Comparison of ENCODE assay signal across 22 cellular contexts in genomic region chr1:30130106-30130505, GRCh38.
"Had no signal": no experiment of that assay in that cellular context is flagged by ENCODE, and none has a peak within 500 bp of the region (broad histone marks: within the 10 kb centered on the region; RNA-seq: fewer than 3 reads in every experiment).

No MANE protein-coding gene starts in this region.

- H3K9me3 ChIP-seq: mucosa of descending colon, right lobe of liver, thoracic aorta, vagina had no signal

- ATAC-seq: activated T-cell treated with anti-CD3 and anti-CD28 coated beads, Interleukin-2, amount 50 U/mL, for 72 hours; mucosa of descending colon; natural killer cell treated with Interleukin-12 subunit alpha and Interleukin-12 subunit beta and Interleukin-15 and Interleukin-18, amount 100 ng/mL, for 72 hours had no signal

- H3K27ac ChIP-seq: left ventricle myocardium inferior, right lobe of liver, thoracic aorta, vagina, VCaP had no signal

- H3K27me3 ChIP-seq: cardiac muscle cell, right lobe of liver, vagina had no signal

- H3K4me1 ChIP-seq: right lobe of liver, vagina had no signal

- FAIRE-seq: endothelial cell of umbilical vein, TTC549 had no signal

- H3K36me3 ChIP-seq: cardiac muscle cell, heart right ventricle, left ventricle myocardium inferior, right lobe of liver, thoracic aorta, vagina had no signal

- H3K4me3 ChIP-seq: cardiac muscle cell, left ventricle myocardium inferior, mucosa of descending colon, right lobe of liver, thoracic aorta, vagina had no signal

- DNase-seq: activated CD4-positive, alpha-beta T cell treated with anti-CD3 and anti-CD28 coated beads for 4 hours; activated CD4-positive, alpha-beta T cell treated with anti-CD3 and anti-CD28 coated beads, Interleukin-2, amount 50 U/mL, for 4 hours; activated naive CD4-positive, alpha-beta T cell treated with Interleukin-2 at 50 U/mL for 16 hours; activated T-cell treated with anti-CD3 and anti-CD28 coated beads for 4 hours; activated T-cell treated with anti-CD3 and anti-CD28 coated beads, Interleukin-2, amount 50 U/mL, for 72 hours; anterior cingulate cortex; cortex of kidney; heart right ventricle; kidney glomerular epithelial cell; left ventricle myocardium inferior; mucosa of descending colon; right lobe of liver; stimulated activated CD4-positive, alpha-beta T cell treated with anti-CD3 and anti-CD28 coated beads, Interleukin-12 subunit alpha, Interleukin-12 subunit beta, amount 100 ng/mL, for 4 hours; stimulated activated CD4-positive, alpha-beta T cell treated with anti-CD3 and anti-CD28 coated beads, Interleukin-4, amount 100 ng/mL, for 1 hour; T-helper 9 cell had no signal
